20 cellular contexts compared by ENCODE assay signal in genomic region chr4:120839624-120839973, GRCh38.
"Had no signal": no experiment of that assay in that cellular context is flagged by ENCODE, and none has a peak within 500 bp of the region (broad histone marks: within the 10 kb centered on the region; RNA-seq: fewer than 3 reads in every experiment).

No MANE protein-coding gene starts in this region.

- H3K4me1 Mint-ChIP-seq: immature natural killer cell; stimulated activated naive B cell treated with anti-CD40 and anti-IgM and Interleukin-4, amounts not matched to agents 10 μg/mL and 1 μg/mL and 100 μg/mL, for 72 hours had no signal

- H3K36me3 Mint-ChIP-seq: immature natural killer cell; stimulated activated naive B cell treated with anti-CD40 and anti-IgM and Interleukin-4, amounts not matched to agents 10 μg/mL and 1 μg/mL and 100 μg/mL, for 72 hours had no signal

- H3K4me3 ChIP-seq: dorsolateral prefrontal cortex, left lung, ovary, right lobe of liver, thoracic aorta, tibial nerve had no signal

- DNase-seq: dorsolateral prefrontal cortex; effector CD4-positive, alpha-beta T cell; hypothalamus; immature natural killer cell; mesenchymal stem cell; midbrain; naive thymus-derived CD4-positive, alpha-beta T cell; occipital lobe; retina; right lobe of liver; small intestine; stimulated activated CD4-positive, alpha-beta T cell treated with anti-CD3 and anti-CD28 coated beads, Interleukin-15, amount 100 ng/mL, for 24 hours; stimulated activated CD4-positive, alpha-beta T cell treated with anti-CD3 and anti-CD28 coated beads, Interleukin-2, amount 100 ng/mL, for 48 hours; stimulated activated naive B cell treated with anti-CD40 and anti-IgM and Interleukin-4, amounts not matched to agents 10 μg/mL and 1 μg/mL and 100 μg/mL, for 72 hours had no signal

- H3K27me3 Mint-ChIP-seq: stimulated activated naive B cell treated with anti-CD40 and anti-IgM and Interleukin-4, amounts not matched to agents 10 μg/mL and 1 μg/mL and 100 μg/mL, for 72 hours; stimulated activated naive CD8-positive, alpha-beta T cell treated with anti-CD3 and anti-CD28 coated beads, Interleukin-15, Interleukin-2, amounts not matched to agents 100 ng/mL and 50 ng/mL, for 24 hours had no signal

- H3K36me3 ChIP-seq: left lung, ovary, right lobe of liver, thoracic aorta had no signal

- H3K4me1 ChIP-seq: right lobe of liver, tibial nerve had no signal

- H3K27ac Mint-ChIP-seq: immature natural killer cell; naive thymus-derived CD4-positive, alpha-beta T cell; nephron; stimulated activated naive B cell treated with anti-CD40 and anti-IgM and Interleukin-4, amounts not matched to agents 10 μg/mL and 1 μg/mL and 100 μg/mL, for 72 hours; stimulated activated naive CD8-positive, alpha-beta T cell treated with anti-CD3 and anti-CD28 coated beads, Interleukin-15, Interleukin-2, amounts not matched to agents 100 ng/mL and 50 ng/mL, for 24 hours had no signal

- H3K27ac ChIP-seq: dorsolateral prefrontal cortex, left lung, ovary, right lobe of liver, thoracic aorta, tibial nerve had no signal

- ATAC-seq: left lung; naive thymus-derived CD4-positive, alpha-beta T cell; stimulated activated naive B cell treated with anti-CD40 and anti-IgM and Interleukin-4, amounts not matched to agents 10 μg/mL and 1 μg/mL and 100 μg/mL, for 72 hours had no signal

- H3K27me3 ChIP-seq: dorsolateral prefrontal cortex, left lung, ovary, right lobe of liver, tibial nerve had no signal

- H3K9me3 ChIP-seq: ovary, right lobe of liver, thoracic aorta had no signal

- H3K4me3 Mint-ChIP-seq: immature natural killer cell; naive thymus-derived CD4-positive, alpha-beta T cell; nephron; stimulated activated naive B cell treated with anti-CD40 and anti-IgM and Interleukin-4, amounts not matched to agents 10 μg/mL and 1 μg/mL and 100 μg/mL, for 72 hours; stimulated activated naive CD8-positive, alpha-beta T cell treated with anti-CD3 and anti-CD28 coated beads, Interleukin-15, Interleukin-2, amounts not matched to agents 100 ng/mL and 50 ng/mL, for 24 hours had no signal
